ENCODE assay signal across 27 cellular contexts in the genomic region with DNA sequence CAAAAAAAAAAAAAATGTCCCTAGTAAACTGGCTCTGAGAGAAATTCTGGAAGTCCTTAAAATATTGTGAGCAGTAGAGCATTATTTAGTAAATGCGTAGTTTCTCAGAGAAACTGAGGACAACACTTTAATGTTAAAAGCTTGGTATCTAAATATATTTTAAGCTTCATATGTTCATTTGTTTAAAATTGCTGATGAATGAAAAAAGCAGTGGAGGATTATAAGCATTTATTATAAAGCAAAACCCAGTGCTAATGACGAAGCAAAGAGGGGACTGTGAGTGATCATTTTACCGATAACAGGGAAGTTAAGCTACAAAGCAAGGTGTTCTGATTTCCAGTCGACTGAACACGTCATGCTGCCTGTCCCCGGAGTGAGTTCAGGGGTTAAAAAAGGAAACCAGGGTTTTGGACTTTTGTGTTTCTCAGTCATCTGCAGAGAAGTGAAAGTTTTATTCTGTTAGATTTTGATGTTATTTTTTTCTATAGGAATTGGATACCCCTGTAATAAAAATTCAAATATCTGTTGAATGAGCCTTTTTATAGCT.
DNase-seq lines count a peak whose midpoint lies in the region; ATAC-seq, FAIRE-seq and TF ChIP-seq lines count a peak whose summit lies in the region.
"Had no signal": no experiment of that assay in that cellular context is flagged by ENCODE, and none has a peak within 500 bp of the region (broad histone marks: within the 10 kb centered on the region; RNA-seq: fewer than 3 reads in every experiment).

No MANE protein-coding gene starts in this region.

- no peaks in the 10 kb centered on the region for H3K27me3 ChIP-seq in IMR-90 (ENCODE audit: control insufficient read depth, insufficient read depth, low read length)
- H3K27me3 ChIP-seq: brain microvascular endothelial cell, tibial artery had no signal

- TF ChIP-seq POLR2A in IMR-90 (IDR thresholded peaks at IDR 0.05; ENCODE audit: low read depth, low read length): no peak

- no peak overlapping the region for H3K14ac ChIP-seq in IMR-90 (replicated peaks; ENCODE audit: low read depth, low read length)

- ATAC-seq in IMR-90 (ENCODE audit: low read depth): no peak
- peak; percentile 47 for ATAC-seq in memory B cell (ENCODE audit: low read depth)
- no peak for ATAC-seq in GM18502 (IDR thresholded peaks at IDR 0.05; ENCODE audit: poor library complexity, unreplicated experiment)
- no peak for ATAC-seq in HG03521 (IDR thresholded peaks at IDR 0.05; ENCODE audit: unreplicated experiment)
- ATAC-seq: left ventricle myocardium superior; naive thymus-derived CD8-positive, alpha-beta T cell; Panc1 had no signal

- TF ChIP-seq RAD21 in IMR-90 (IDR thresholded peaks at IDR 0.05; ENCODE audit: low read length): no peak

- no peaks in the 10 kb centered on the region; the same call in 1 of the 2 replicates for H4K20me1 ChIP-seq in IMR-90 (ENCODE audit: insufficient read depth, low read length)

- intact Hi-C loops in IMR-90 (cut with micrococcal nuclease): no loop called here

- no TSS peak for BruUV-seq in IMR-90 (replicated peaks; lab: Mats Ljungman, UMichigan)

- no peak overlapping the region for H3K27ac Mint-ChIP-seq in memory B cell
- H3K27ac Mint-ChIP-seq: CD8-positive, alpha-beta memory T cell; mesothelial cell of epicardium had no signal

- H3K9me1 ChIP-seq in IMR-90 (ENCODE audit: insufficient read depth, low read length): peaks cover 5% of the 10 kb centered on the region; the same call in 1 of the 2 replicates

- H3K36me3 Mint-ChIP-seq in memory B cell: peaks cover 22% of the 10 kb centered on the region

- H3K9ac ChIP-seq in IMR-90 (ENCODE audit: low read depth, low read length): no peak overlapping the region

- H3K4me2 ChIP-seq in IMR-90 (ENCODE audit: low read depth, low read length): no peak overlapping the region

- H3K36me3 ChIP-seq in IMR-90 (ENCODE audit: control insufficient read depth, insufficient read depth, low read length): peaks cover 11% of the 10 kb centered on the region
- H3K36me3 ChIP-seq: brain microvascular endothelial cell had no signal

- H3K4me1 ChIP-seq in IMR-90 (ENCODE audit: control insufficient read depth, insufficient read depth, low read length): no peaks in the 10 kb centered on the region
- H3K4me1 ChIP-seq: tibial artery had no signal

- no peak overlapping the region for H3K4me3 Mint-ChIP-seq in memory B cell
- H3K4me3 Mint-ChIP-seq: CD8-positive, alpha-beta memory T cell; mesothelial cell of epicardium; naive thymus-derived CD8-positive, alpha-beta T cell had no signal

- no peaks in the 10 kb centered on the region for H3K27me3 Mint-ChIP-seq in memory B cell
- H3K27me3 Mint-ChIP-seq: CD8-positive, alpha-beta memory T cell; naive thymus-derived CD8-positive, alpha-beta T cell had no signal

- no peak overlapping the region for H4K8ac ChIP-seq in IMR-90 (ENCODE audit: low read depth in 2 of 2, low read length in 2 of 2)

- H3K4me3 ChIP-seq in GM12864 (ENCODE audit: low read depth, low read length): no peak overlapping the region
- H3K4me3 ChIP-seq in IMR-90 (ENCODE audit: insufficient read depth, low read depth, low read length): no peak overlapping the region
- H3K4me3 ChIP-seq: tibial artery had no signal

- H3K4ac ChIP-seq in IMR-90 (ENCODE audit: low read depth, low read length): no peak overlapping the region

- dilution Hi-C loops in IMR-90 (cut with HindIII; ENCODE audit: low sequenced_read_pairs, unreplicated experiment): no loop called here

- CTCF ChIA-PET in IMR-90 (lab: Yijun Ruan, JAX): interaction anchor here (0.6 kb wide), 1 partner anchor 94 kb away, joined by 3 read pairs; no protein-coding TSS in a partner anchor

- H2BK20ac ChIP-seq in IMR-90 (ENCODE audit: low read depth, low read length): no peak overlapping the region

- no peak for TF ChIP-seq CTCF in GM12864 (IDR thresholded peaks at IDR 0.05; ENCODE audit: low read depth, low read length, missing control alignments)
- no peak for TF ChIP-seq CTCF in GM20000 (IDR thresholded peaks at IDR 0.05; ENCODE audit: extremely low read depth, missing control alignments)
- TF ChIP-seq CTCF in IMR-90 (conservative IDR thresholded peaks at IDR 0.05; ENCODE audit: low read depth, low read length): no peak

- H3K4me1 Mint-ChIP-seq in memory B cell: peaks cover 10% of the 10 kb centered on the region
- H3K4me1 Mint-ChIP-seq: mesothelial cell of epicardium had no signal

- DNase-seq in GM12864 (ENCODE audit: low read depth): peak; percentile 13
- peak; percentile 36 for DNase-seq in GM20000 (ENCODE audit: low spot score)
- DNase-seq in IMR-90: no peak
- no peak for DNase-seq in memory B cell (ENCODE audit: low spot score in 2 of 2)
- DNase-seq in DMS53 (lab: John Stamatoyannopoulos, UW): no peak
- no peak for DNase-seq in RCC 7860 (ENCODE audit: low spot score)
- DNase-seq: activated CD4-positive, alpha-beta T cell treated with anti-CD3 and anti-CD28 coated beads, Interleukin-2, amount 50 U/mL, for 48 hours; activated naive CD4-positive, alpha-beta T cell treated with Interleukin-2 at 50 U/mL for 16 hours; amniotic stem cell; brain microvascular endothelial cell; CD8-positive, alpha-beta memory T cell; DMS 273 treated with DMSO at 0.1 percent for 48 hours; left ventricle myocardium superior; naive thymus-derived CD8-positive, alpha-beta T cell; NCI-H1092 treated with DMSO at 0.1 percent for 48 hours; NCI-H187; NCI-H2171 treated with DMSO at 0.1 percent for 48 hours; NCI-H524; SIG-M5; tibial artery had no signal

- H3K9me3 Mint-ChIP-seq in memory B cell: no peaks in the 10 kb centered on the region
- H3K9me3 Mint-ChIP-seq: CD8-positive, alpha-beta memory T cell; mesothelial cell of epicardium; naive thymus-derived CD8-positive, alpha-beta T cell had no signal

- H2BK5ac ChIP-seq in IMR-90 (ENCODE audit: low read depth, low read length, poor library complexity, severe bottlenecking): no peak overlapping the region

- H2AFZ ChIP-seq in IMR-90 (replicated peaks; ENCODE audit: low read length, poor library complexity): no peak overlapping the region

- no peak overlapping the region for H4K5ac ChIP-seq in IMR-90 (ENCODE audit: low read depth, low read length)

- H3K23ac ChIP-seq in IMR-90 (ENCODE audit: low read depth, low read length): no peak overlapping the region

- no peak overlapping the region for H3K18ac ChIP-seq in IMR-90 (ENCODE audit: low read depth, low read length)

- no peak overlapping the region for H2AK5ac ChIP-seq in IMR-90 (ENCODE audit: low read depth, low read length)

- H2BK15ac ChIP-seq in IMR-90 (ENCODE audit: low read depth, low read length): no peak overlapping the region

- WGBS in IMR-90 (ENCODE audit: extremely low coverage in 2 of 2, insufficient read length in 1 of 2), 2 experiments: 94% methylated on average over 2 of the region's 6 CpGs; no CpG with 5 or more reads in 1 of the 2 experiments

- no peak overlapping the region for H3K27ac ChIP-seq in IMR-90 (ENCODE audit: insufficient read depth, low read length)
- H3K27ac ChIP-seq: brain microvascular endothelial cell, tibial artery had no signal

- POLR2A ChIA-PET in IMR-90 (lab: Charles Lee; ENCODE audit: unreplicated experiment): no interaction called here

- no peaks in the 10 kb centered on the region for H3K9me3 ChIP-seq in IMR-90 (ENCODE audit: control insufficient read depth, insufficient read depth, low read length)
- H3K9me3 ChIP-seq: tibial artery had no signal

- no peak overlapping the region for H4K91ac ChIP-seq in IMR-90 (ENCODE audit: insufficient read depth, low read depth, low read length)

- in situ Hi-C loops in IMR-90 (cut with MboI; ENCODE audit: low sequenced_read_pairs): no loop called here

- H3K56ac ChIP-seq in IMR-90 (ENCODE audit: extremely low read depth, insufficient read depth, low read length): no peak overlapping the region

- peaks cover 5 to 16% of the 10 kb centered on the region in 2 experiments; a peak in 3 of 4 replicates for H3K79me1 ChIP-seq in IMR-90 (ENCODE audit: low read depth in 1 of 2, low read length in 2 of 2)

- FAIRE-seq in RCC 7860 (lab: Jason Lieb, UNC): no peak
- FAIRE-seq: endothelial cell of umbilical vein, H54, islet of Langerhans had no signal

- no peak overlapping the region for H2BK120ac ChIP-seq in IMR-90 (ENCODE audit: low read depth, low read length)

- no peak overlapping the region for H2AK9ac ChIP-seq in IMR-90 (replicated peaks; ENCODE audit: low read depth, low read length, poor library complexity)

TF ChIP-seq in IMR-90, 13 proteins besides CTCF, POLR2A, EP300 and RAD21:
- TF ChIP-seq CHD1 (IDR thresholded peaks at IDR 0.05; ENCODE audit: low read depth, low read length) (no peak), MAFK (IDR thresholded peaks at IDR 0.05; ENCODE audit: low read depth, low read length) (peak; percentile 77), RCOR1 (IDR thresholded peaks at IDR 0.05; ENCODE audit: insufficient replicate concordance, low read length) (no peak), RFX5 (IDR thresholded peaks at IDR 0.05; ENCODE audit: low read depth, low read length) (no peak), MXI1 (IDR thresholded peaks at IDR 0.05; ENCODE audit: borderline replicate concordance, low read depth, low read length) (no peak)
- TF ChIP-seq, protein P1, sequence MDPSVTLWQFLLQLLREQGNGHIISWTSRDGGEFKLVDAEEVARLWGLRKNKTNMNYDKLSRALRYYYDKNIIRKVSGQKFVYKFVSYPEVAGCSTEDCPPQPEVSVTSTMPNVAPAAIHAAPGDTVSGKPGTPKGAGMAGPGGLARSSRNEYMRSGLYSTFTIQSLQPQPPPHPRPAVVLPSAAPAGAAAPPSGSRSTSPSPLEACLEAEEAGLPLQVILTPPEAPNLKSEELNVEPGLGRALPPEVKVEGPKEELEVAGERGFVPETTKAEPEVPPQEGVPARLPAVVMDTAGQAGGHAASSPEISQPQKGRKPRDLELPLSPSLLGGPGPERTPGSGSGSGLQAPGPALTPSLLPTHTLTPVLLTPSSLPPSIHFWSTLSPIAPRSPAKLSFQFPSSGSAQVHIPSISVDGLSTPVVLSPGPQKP (IDR thresholded peaks at IDR 0.05; ENCODE audit: borderline replicate concordance, low read depth, low read length): no peak

Comparison
In these comparisons a context has a peak if more than half of its experiments do, and no peak if none do; other contexts are left out.
1. DNase-seq: peak in GM12864 (single experiment) and GM20000 (single experiment); none in IMR-90 (single experiment), memory B cell (0 of 2), DMS53 (single experiment) and RCC 7860 (single experiment).